Comparison of ENCODE assay signal across 1 cellular context in the genomic region with DNA sequence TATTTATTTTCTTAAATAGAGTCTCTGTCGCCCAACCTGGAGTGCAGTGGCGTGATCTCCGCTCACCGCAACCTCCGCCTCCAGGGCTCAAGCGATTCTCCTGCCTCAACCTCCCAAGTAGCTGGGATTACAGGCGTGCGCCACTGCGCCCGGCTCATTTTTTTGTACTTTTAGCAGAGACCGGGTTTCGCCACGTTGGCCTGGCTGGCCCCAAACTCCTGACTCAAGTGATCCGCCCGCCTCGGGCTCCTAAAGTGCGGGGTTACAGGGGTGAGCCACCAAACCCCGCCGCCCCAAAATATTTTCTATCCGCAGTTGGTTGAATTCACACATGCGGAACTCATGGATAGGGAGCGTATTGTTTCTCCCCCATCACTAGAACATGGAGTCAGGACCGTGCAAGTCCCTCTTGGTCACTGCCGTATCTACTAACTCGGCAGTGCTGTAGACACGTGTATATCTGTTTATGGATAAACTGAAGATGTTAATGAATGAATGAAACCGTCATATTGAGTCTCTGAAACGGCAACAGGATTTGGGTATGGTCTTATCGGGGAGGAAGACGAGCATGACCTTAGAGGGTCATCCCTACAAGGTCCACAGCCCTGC.
TF ChIP-seq lines count a peak whose summit lies in the region.

No MANE protein-coding gene starts in this region.

TF ChIP-seq in IMR-90, 13 proteins besides CTCF, POLR2A, EP300 and RAD21:
- TF ChIP-seq MXI1 (IDR thresholded peaks at IDR 0.05; ENCODE audit: borderline replicate concordance, low read depth, low read length): peak; percentile 58; the same call in 1 of the 2 replicates
- TF ChIP-seq CHD1 (IDR thresholded peaks at IDR 0.05; ENCODE audit: low read depth, low read length): no peak
- TF ChIP-seq, protein P1, sequence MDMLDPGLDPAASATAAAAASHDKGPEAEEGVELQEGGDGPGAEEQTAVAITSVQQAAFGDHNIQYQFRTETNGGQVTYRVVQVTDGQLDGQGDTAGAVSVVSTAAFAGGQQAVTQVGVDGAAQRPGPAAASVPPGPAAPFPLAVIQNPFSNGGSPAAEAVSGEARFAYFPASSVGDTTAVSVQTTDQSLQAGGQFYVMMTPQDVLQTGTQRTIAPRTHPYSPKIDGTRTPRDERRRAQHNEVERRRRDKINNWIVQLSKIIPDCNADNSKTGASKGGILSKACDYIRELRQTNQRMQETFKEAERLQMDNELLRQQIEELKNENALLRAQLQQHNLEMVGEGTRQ (IDR thresholded peaks at IDR 0.05; ENCODE audit: low read depth, low read length): no peak
